In genomic region chr10:86218160-86218559, GRCh38 we compare ENCODE assay signal across 22 cellular contexts.
"Had no signal": no experiment of that assay in that cellular context is flagged by ENCODE, and none has a peak within 500 bp of the region (broad histone marks: within the 10 kb centered on the region; RNA-seq: fewer than 3 reads in every experiment).

No MANE protein-coding gene starts in this region.

- H3K9me3 Mint-ChIP-seq: activated B cell treated with CpG ODN at 0.5 μM for 24 hours; activated CD4-positive, alpha-beta memory T cell treated with anti-CD3 and anti-CD28 coated beads for 36 hours; activated naive CD4-positive, alpha-beta T cell treated with anti-CD3 and anti-CD28 coated beads, Interleukin-2, amount 50 U/mL, for 72 hours; activated T-helper 1 cell treated with anti-CD3 and anti-CD28 coated beads, Interleukin-12 subunit alpha, Interleukin-12 subunit beta, Interleukin-2, Interleukin-4 antibody, amounts not matched to agents 30 ng/mL and 10 ng/mL and 1 ng/mL, durations not matched to agents 14 hours and 24 hours and 36 hours; nephron progenitor cell; stimulated activated naive CD8-positive, alpha-beta T cell treated with anti-CD3 and anti-CD28 coated beads, Interleukin-15, amount 100 ng/mL, for 72 hours; T-helper 2 cell treated with Interferon-gamma antibody and Interleukin-4, amounts not matched to agents 5 μg/mL and 100 μg/mL, for 36 hours had no signal

- DNase-seq: activated B cell treated with CpG ODN at 0.5 μM for 24 hours; activated CD4-positive, alpha-beta memory T cell treated with anti-CD3 and anti-CD28 coated beads for 36 hours; activated CD4-positive, alpha-beta T cell treated with anti-CD3 and anti-CD28 coated beads for 4 hours; activated gamma-delta T cell treated with Interleukin-2 at 50 U/mL for 16 hours; activated T-cell treated with anti-CD3 and anti-CD28 coated beads for 4 hours; amniotic stem cell; effector CD4-positive, alpha-beta T cell; heart right ventricle; kidney glomerular epithelial cell; left ventricle myocardium superior; nephron progenitor cell; occipital lobe; stimulated activated CD4-positive, alpha-beta T cell treated with anti-CD3 and anti-CD28 coated beads, Interleukin-15, amount 100 ng/mL, for 24 hours; stimulated activated CD4-positive, alpha-beta T cell treated with anti-CD3 and anti-CD28 coated beads, Interleukin-4, amount 100 ng/mL, for 1 hour; stimulated activated naive CD8-positive, alpha-beta T cell treated with anti-CD3 and anti-CD28 coated beads, Interleukin-15, amount 100 ng/mL, for 72 hours; upper lobe of left lung had no signal

- H3K27ac Mint-ChIP-seq: activated B cell treated with CpG ODN at 0.5 μM for 24 hours; activated CD4-positive, alpha-beta memory T cell treated with anti-CD3 and anti-CD28 coated beads for 36 hours; activated naive CD4-positive, alpha-beta T cell treated with anti-CD3 and anti-CD28 coated beads, Interleukin-2, amount 50 U/mL, for 72 hours; activated T-helper 1 cell treated with anti-CD3 and anti-CD28 coated beads, Interleukin-12 subunit alpha, Interleukin-12 subunit beta, Interleukin-2, Interleukin-4 antibody, amounts not matched to agents 30 ng/mL and 10 ng/mL and 1 ng/mL, durations not matched to agents 14 hours and 24 hours and 36 hours; nephron progenitor cell; T-helper 2 cell treated with Interferon-gamma antibody and Interleukin-4, amounts not matched to agents 5 μg/mL and 100 μg/mL, for 36 hours had no signal

- H3K4me3 Mint-ChIP-seq: activated B cell treated with CpG ODN at 0.5 μM for 24 hours; activated CD4-positive, alpha-beta memory T cell treated with anti-CD3 and anti-CD28 coated beads for 36 hours; activated T-helper 1 cell treated with anti-CD3 and anti-CD28 coated beads, Interleukin-12 subunit alpha, Interleukin-12 subunit beta, Interleukin-2, Interleukin-4 antibody, amounts not matched to agents 30 ng/mL and 10 ng/mL and 1 ng/mL, durations not matched to agents 14 hours and 24 hours and 36 hours; nephron progenitor cell; stimulated activated naive CD8-positive, alpha-beta T cell treated with anti-CD3 and anti-CD28 coated beads, Interleukin-15, amount 100 ng/mL, for 72 hours; T-helper 2 cell treated with Interferon-gamma antibody and Interleukin-4, amounts not matched to agents 5 μg/mL and 100 μg/mL, for 36 hours had no signal

- H3K36me3 Mint-ChIP-seq: activated CD4-positive, alpha-beta memory T cell treated with anti-CD3 and anti-CD28 coated beads for 36 hours; activated naive CD4-positive, alpha-beta T cell treated with anti-CD3 and anti-CD28 coated beads, Interleukin-2, amount 50 U/mL, for 72 hours had no signal

- H3K27me3 Mint-ChIP-seq: activated CD4-positive, alpha-beta memory T cell treated with anti-CD3 and anti-CD28 coated beads for 36 hours had no signal

- H3K27me3 ChIP-seq: right atrium auricular region, upper lobe of left lung had no signal

- H3K9me3 ChIP-seq: gastroesophageal sphincter, heart right ventricle, prostate gland, right atrium auricular region, upper lobe of left lung had no signal

- H3K36me3 ChIP-seq: gastroesophageal sphincter, heart right ventricle, prostate gland, right atrium auricular region, upper lobe of left lung had no signal

- H3K4me1 Mint-ChIP-seq: activated B cell treated with CpG ODN at 0.5 μM for 24 hours; stimulated activated naive CD8-positive, alpha-beta T cell treated with anti-CD3 and anti-CD28 coated beads, Interleukin-15, amount 100 ng/mL, for 72 hours had no signal

- H3K4me3 ChIP-seq: gastroesophageal sphincter, heart right ventricle, prostate gland, right atrium auricular region, upper lobe of left lung had no signal
